1 cellular context compared by ENCODE assay signal in the genomic region with DNA sequence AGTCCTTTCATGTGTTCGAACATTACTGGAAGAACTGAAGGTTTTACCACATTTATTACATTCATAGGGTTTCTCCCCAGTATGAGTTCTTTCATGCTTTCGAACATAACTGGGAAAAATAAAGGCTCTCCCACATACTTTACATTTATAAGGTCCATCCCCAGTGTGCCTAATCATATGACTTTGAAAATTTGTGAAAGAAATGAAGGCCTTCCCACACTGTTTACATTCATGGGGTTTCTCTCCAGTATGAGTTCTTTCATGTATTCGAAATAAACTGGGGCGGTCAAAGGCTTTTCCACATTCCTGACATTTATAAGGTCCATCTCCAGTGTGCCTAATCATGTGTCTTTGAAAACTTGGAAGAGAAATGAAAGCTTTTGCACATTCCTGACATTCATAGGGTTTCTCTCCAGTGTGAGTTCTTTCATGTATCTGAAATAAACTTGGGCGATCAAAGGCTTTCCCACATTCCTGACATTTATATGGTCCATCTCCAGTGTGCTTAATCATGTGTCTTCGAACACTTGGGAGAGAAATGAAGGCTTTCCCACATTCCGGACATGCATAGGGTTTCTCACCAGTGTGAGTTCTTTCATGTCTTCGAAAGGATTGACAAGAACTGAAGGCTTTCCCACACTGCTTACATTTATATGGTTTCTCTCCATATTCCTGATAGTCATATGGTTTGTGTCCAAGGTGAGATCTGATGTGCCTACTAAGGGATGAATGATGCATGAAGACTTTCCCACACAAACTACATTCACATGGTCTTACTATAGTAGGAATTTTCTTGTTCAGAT.
A peak's percentile ranks its signal among the peaks of the same experiment; 100 is the strongest.
TF ChIP-seq lines count a peak whose summit lies in the region.

No MANE protein-coding gene starts in this region.

TF ChIP-seq in GM12878, 131 proteins besides CTCF, POLR2A, EP300 and RAD21:
- TF ChIP-seq RELB (IDR thresholded peaks at IDR 0.05; ENCODE audit: low read depth), result peak; percentile 40; the same call in 1 of the 2 replicates
- TF ChIP-seq ZNF274 (IDR thresholded peaks at IDR 0.05; ENCODE audit: insufficient read depth, insufficient read length), result peak; percentile 86
- no peak for TF ChIP-seq TCF3 (IDR thresholded peaks at IDR 0.05; ENCODE audit: borderline replicate concordance, insufficient read depth, low read depth, low read length)
- no peak for TF ChIP-seq SREBF2 (IDR thresholded peaks at IDR 0.05; ENCODE audit: low read length)
- TF ChIP-seq POLR2AphosphoS5 (IDR thresholded peaks at IDR 0.05; ENCODE audit: low read length), result no peak
- TF ChIP-seq NFIC (IDR thresholded peaks at IDR 0.05; ENCODE audit: low read depth, low read length), result no peak
- TF ChIP-seq SKIL (IDR thresholded peaks at IDR 0.05; ENCODE audit: low read depth, poor library complexity, severe bottlenecking), result peak; percentile 68
- TF ChIP-seq ZSCAN29 (IDR thresholded peaks at IDR 0.05), result no peak
- TF ChIP-seq RELA (IDR thresholded peaks at IDR 0.05; ENCODE audit: borderline replicate concordance, partially characterized antibody), result no peak
- TF ChIP-seq TCF12 (IDR thresholded peaks at IDR 0.05; ENCODE audit: low read depth, low read length), result 0 out of 2 replicates have a peak, but pooled peaks have one; percentile 11
- TF ChIP-seq NRF1 (conservative IDR thresholded peaks at IDR 0.05; ENCODE audit: low read depth, low read length), result no peak
- TF ChIP-seq SRF (IDR thresholded peaks at IDR 0.05; ENCODE audit: low read depth in 2 of 2, low read length in 2 of 2), result no peak
- no peak for TF ChIP-seq FOS (IDR thresholded peaks at IDR 0.05; ENCODE audit: borderline replicate concordance, extremely low read depth, insufficient read length)
- TF ChIP-seq CBX5 (IDR thresholded peaks at IDR 0.05; ENCODE audit: low read depth), result peak; percentile 99
- no peak for TF ChIP-seq PRDM15 (CRISPR knock-in tag; IDR thresholded peaks at IDR 0.05)
- TF ChIP-seq KLF5 (IDR thresholded peaks at IDR 0.05; ENCODE audit: partially characterized antibody), result peak; percentile 97
- no peak for TF ChIP-seq RFX5 (IDR thresholded peaks at IDR 0.05; ENCODE audit: low read depth, low read length)
- TF ChIP-seq, protein P1, sequence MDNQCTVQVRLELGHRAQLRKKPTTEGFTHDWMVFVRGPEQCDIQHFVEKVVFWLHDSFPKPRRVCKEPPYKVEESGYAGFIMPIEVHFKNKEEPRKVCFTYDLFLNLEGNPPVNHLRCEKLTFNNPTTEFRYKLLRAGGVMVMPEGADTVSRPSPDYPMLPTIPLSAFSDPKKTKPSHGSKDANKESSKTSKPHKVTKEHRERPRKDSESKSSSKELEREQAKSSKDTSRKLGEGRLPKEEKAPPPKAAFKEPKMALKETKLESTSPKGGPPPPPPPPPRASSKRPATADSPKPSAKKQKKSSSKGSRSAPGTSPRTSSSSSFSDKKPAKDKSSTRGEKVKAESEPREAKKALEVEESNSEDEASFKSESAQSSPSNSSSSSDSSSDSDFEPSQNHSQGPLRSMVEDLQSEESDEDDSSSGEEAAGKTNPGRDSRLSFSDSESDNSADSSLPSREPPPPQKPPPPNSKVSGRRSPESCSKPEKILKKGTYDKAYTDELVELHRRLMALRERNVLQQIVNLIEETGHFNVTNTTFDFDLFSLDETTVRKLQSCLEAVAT (IDR thresholded peaks at IDR 0.05), result peak; percentile 54; the same call in 1 of the 2 replicates
- TF ChIP-seq CHD1 (IDR thresholded peaks at IDR 0.05; ENCODE audit: low read depth, low read length), result no peak
- 0 out of 2 replicates have a peak, but pooled peaks have one; percentile 27 for TF ChIP-seq SMARCA5 (IDR thresholded peaks at IDR 0.05)
